ENCODE assay signal across 2 cellular contexts in genomic region chr17:13004336-13004735, GRCh38.
TF ChIP-seq lines count a peak whose summit lies in the region.

No MANE protein-coding gene starts in this region.

TF ChIP-seq in GM12878, 131 proteins besides CTCF, POLR2A, EP300 and RAD21 (continued from another document):
- TF ChIP-seq, protein P1, sequence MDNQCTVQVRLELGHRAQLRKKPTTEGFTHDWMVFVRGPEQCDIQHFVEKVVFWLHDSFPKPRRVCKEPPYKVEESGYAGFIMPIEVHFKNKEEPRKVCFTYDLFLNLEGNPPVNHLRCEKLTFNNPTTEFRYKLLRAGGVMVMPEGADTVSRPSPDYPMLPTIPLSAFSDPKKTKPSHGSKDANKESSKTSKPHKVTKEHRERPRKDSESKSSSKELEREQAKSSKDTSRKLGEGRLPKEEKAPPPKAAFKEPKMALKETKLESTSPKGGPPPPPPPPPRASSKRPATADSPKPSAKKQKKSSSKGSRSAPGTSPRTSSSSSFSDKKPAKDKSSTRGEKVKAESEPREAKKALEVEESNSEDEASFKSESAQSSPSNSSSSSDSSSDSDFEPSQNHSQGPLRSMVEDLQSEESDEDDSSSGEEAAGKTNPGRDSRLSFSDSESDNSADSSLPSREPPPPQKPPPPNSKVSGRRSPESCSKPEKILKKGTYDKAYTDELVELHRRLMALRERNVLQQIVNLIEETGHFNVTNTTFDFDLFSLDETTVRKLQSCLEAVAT (IDR thresholded peaks at IDR 0.05): no peak
- TF ChIP-seq KDM1A (IDR thresholded peaks at IDR 0.05; ENCODE audit: borderline replicate concordance): no peak
- TF ChIP-seq ATF7 (IDR thresholded peaks at IDR 0.05; ENCODE audit: low read depth): no peak
- no peak for TF ChIP-seq RELA (IDR thresholded peaks at IDR 0.05; ENCODE audit: borderline replicate concordance, partially characterized antibody)
- TF ChIP-seq RB1 (IDR thresholded peaks at IDR 0.05; ENCODE audit: borderline replicate concordance): no peak
- TF ChIP-seq POLR2AphosphoS5 (IDR thresholded peaks at IDR 0.05; ENCODE audit: low read length): no peak
- TF ChIP-seq MXI1 (IDR thresholded peaks at IDR 0.05; ENCODE audit: low read depth, low read length): no peak

TF ChIP-seq in HEK293T, 16 proteins besides CTCF, POLR2A, EP300 and RAD21:
- TF ChIP-seq ARNT (IDR thresholded peaks at IDR 0.05) (no peak), BHLHE40 (IDR thresholded peaks at IDR 0.05; ENCODE audit: borderline replicate concordance) (no peak), FOXK2 (IDR thresholded peaks at IDR 0.05) (no peak)
